8 cellular contexts compared by ENCODE assay signal in genomic region chr6:30260036-30260504, GRCh38. TPM values are rescaled to one million over a fixed set of nuclear protein-coding genes. Genes with fewer than 3 reads are reported as not detected.
DNase-seq lines count a peak whose midpoint lies in the region; ATAC-seq, FAIRE-seq and TF ChIP-seq lines count a peak whose summit lies in the region.

No MANE protein-coding gene starts in this region.

- H3K9me3 Mint-ChIP-seq in HFFc6 (no peaks in the 10 kb centered on the region), naive B cell (no peaks in the 10 kb centered on the region)

- no peak for TF ChIP-seq POLR2A in H1 (IDR thresholded peaks at IDR 0.05; ENCODE audit: control extremely low read depth in 1 of 2, low read depth in 2 of 2, low read length in 2 of 2)
- no peak for TF ChIP-seq POLR2A in thyroid gland (IDR thresholded peaks at IDR 0.05)

- H3K79me2 ChIP-seq in ACC112 (ENCODE audit: control insufficient read depth, insufficient read depth, low read length, unreplicated experiment): no peaks in the 10 kb centered on the region
- no peaks in the 10 kb centered on the region for H3K79me2 ChIP-seq in H1 (ENCODE audit: control insufficient read depth in 1 of 2, insufficient read depth in 2 of 2, low read length in 2 of 2)

- no peaks in the 10 kb centered on the region for H3K27me3 ChIP-seq in ACC112 (ENCODE audit: insufficient read depth, low read length)
- peaks cover 9 to 17% (median 13%) of the 10 kb centered on the region in 4 experiments for H3K27me3 ChIP-seq in H1 (replicated peaks in 1 of 4; ENCODE audit: control insufficient read depth in 3 of 4, extremely low read depth in 1 of 4, insufficient read depth in 3 of 4, low read length in 3 of 4)
- H3K27me3 ChIP-seq in thyroid gland: no peaks in the 10 kb centered on the region

- peak overlapping the region; percentile 85 for H3K4me3 ChIP-seq in ACC112 (ENCODE audit: low read depth, low read length)
- peak overlapping the region; percentile 64 to 86 (median 71) for H3K4me3 ChIP-seq in H1 (ENCODE audit: extremely low read depth in 1 of 4, insufficient read depth in 2 of 4, low read depth in 3 of 4, low read length in 4 of 4)
- H3K4me3 ChIP-seq in thyroid gland (replicated peaks in 1 of 3): peak overlapping the region; percentile 27 to 95 (median 73)

- H2BK5ac ChIP-seq in H1 (ENCODE audit: low read depth, low read length): no peak overlapping the region

- H3K9me3 ChIP-seq in H1 (ENCODE audit: insufficient read depth in 2 of 2, low read depth in 1 of 2, low read length in 1 of 2) (no peaks in the 10 kb centered on the region; a peak in 1 of 4 replicates), thyroid gland (no peaks in the 10 kb centered on the region)

- intact Hi-C loops in thyroid gland (cut with DNase I): no loop called here

- H3K36me3 ChIP-seq in ACC112 (ENCODE audit: insufficient read depth, low read length) (peaks cover 6% of the 10 kb centered on the region; the same call in 1 of the 2 replicates), H1 (ENCODE audit: control insufficient read depth in 2 of 4, insufficient read depth in 4 of 4, low read length in 3 of 4) (peaks cover 2 to 5% (median 4%) of the 10 kb centered on the region in 4 experiments; a peak in 6 of 8 replicates), thyroid gland (no peaks in the 10 kb centered on the region)

- peak overlapping the region; percentile 31; the same call in 1 of the 2 replicates for H3K27ac ChIP-seq in ACC112 (ENCODE audit: low read depth, low read length)
- no peak overlapping the region for H3K27ac ChIP-seq in H1 (ENCODE audit: low read depth, low read length)
- peak overlapping the region in 2 of 3 donors; percentile 69 to 70 for H3K27ac ChIP-seq in thyroid gland

- H3K56ac ChIP-seq in H1 (replicated peaks; ENCODE audit: insufficient read length, low read depth, low read length): no peak overlapping the region

- no peak overlapping the region for H2BK120ac ChIP-seq in H1 (replicated peaks; ENCODE audit: low read depth, low read length)

- H3K27me3 Mint-ChIP-seq in HFFc6 (ENCODE audit: insufficient read depth): peaks cover 13% of the 10 kb centered on the region
- H3K27me3 Mint-ChIP-seq in naive B cell: peaks cover 0 to 11% (median 0%) of the 10 kb centered on the region in 3 donors

- 0 out of 2 replicates have a peak overlapping the region, but pooled peaks have one; percentile 30 for H3K27ac Mint-ChIP-seq in HFFc6
- H3K27ac Mint-ChIP-seq in naive B cell: peak overlapping the region in 5 of 6 donors; percentile 70 to 100 (median 100)

- no peaks in the 10 kb centered on the region for H3K79me1 ChIP-seq in H1 (ENCODE audit: low read depth, low read length)

- no peak overlapping the region for H3K4ac ChIP-seq in H1 (replicated peaks; ENCODE audit: insufficient read length, low read depth, low read length)

- H4K20me1 ChIP-seq in H1 (replicated peaks in 1 of 2; ENCODE audit: control insufficient read depth in 1 of 2, insufficient read depth in 2 of 2, low read length in 2 of 2): no peaks in the 10 kb centered on the region

- no peak overlapping the region for H3K14ac ChIP-seq in H1 (ENCODE audit: insufficient read length)

- peak overlapping the region; percentile 29; the same call in 1 of the 2 replicates for H2BK15ac ChIP-seq in H1 (ENCODE audit: low read length)

- peaks cover 40% of the 10 kb centered on the region for H3K4me1 Mint-ChIP-seq in HFFc6 (ENCODE audit: low read depth)
- H3K4me1 Mint-ChIP-seq in naive B cell: peaks cover 33 to 46% (median 44%) of the 10 kb centered on the region in 3 donors

- H4K5ac ChIP-seq in H1 (ENCODE audit: insufficient read length, low read depth, low read length): no peak overlapping the region

- H3K4me2 ChIP-seq in H1 (ENCODE audit: insufficient read depth in 1 of 2, low read depth in 2 of 2, low read length in 2 of 2): peak overlapping the region; percentile 76 to 79

- POLR2A ChIA-PET in H1 (lab: Charles Lee; ENCODE audit: partially characterized antibody): interaction anchor here (1.4 kb wide), 1 partner anchor 66 kb away, joined by 7 read pairs; no protein-coding TSS in a partner anchor

- no peak overlapping the region for H3K9ac ChIP-seq in H1 (replicated peaks in 1 of 4; ENCODE audit: extremely low read depth in 1 of 4, low read depth in 3 of 4, low read length in 3 of 4)

- WGBS in H1 (ENCODE audit: extremely low coverage in 1 of 2, insufficient coverage in 1 of 2, insufficient read length in 1 of 2, insufficient replicate concordance in 2 of 2, low coverage in 1 of 2, low lambda C conversion rate in 2 of 2, missing lambda C conversion rate in 1 of 2), 2 experiments: 21% methylated on average over 33 of the region's 40 CpGs; no CpG with 5 or more reads in 1 of the 2 experiments
- WGBS in thyroid gland, 2 donors: 0 to 28% methylated on average over 5 to 15 of the region's 40 CpGs

- CTCF ChIA-PET in H1 (lab: Charles Lee; ENCODE audit: partially characterized antibody): no interaction called here

- peaks cover 8% of the 10 kb centered on the region; the same call in 1 of the 2 replicates for H3K23me2 ChIP-seq in H1 (ENCODE audit: low read depth, low read length)

- no peak overlapping the region for H3K18ac ChIP-seq in H1 (ENCODE audit: extremely low read depth, low read length)

- peak overlapping the region; percentile 87 for H3K4me3 Mint-ChIP-seq in HFFc6
- peak overlapping the region; percentile 81 to 98 (median 96) for H3K4me3 Mint-ChIP-seq in naive B cell

- no peak for TF ChIP-seq RAD21 in H1 (IDR thresholded peaks at IDR 0.05 in 1 of 2, conservative IDR thresholded peaks at IDR 0.05 in 1 of 2; ENCODE audit: low read depth in 2 of 2, low read length in 2 of 2)

- H4K8ac ChIP-seq in H1 (ENCODE audit: extremely low read depth, insufficient read depth, low read length): peak overlapping the region; percentile 89

- TF ChIP-seq EP300 in H1 (IDR thresholded peaks at IDR 0.05; ENCODE audit: borderline replicate concordance in 1 of 2, low read depth in 2 of 2, low read length in 2 of 2): no peak

- H3K23ac ChIP-seq in H1 (ENCODE audit: insufficient read length): no peak overlapping the region

- H4K91ac ChIP-seq in H1 (replicated peaks; ENCODE audit: insufficient read length, low read length): no peak overlapping the region

- no peak overlapping the region for H2BK20ac ChIP-seq in H1 (ENCODE audit: low read length)

- H2AFZ ChIP-seq in ACC112 (ENCODE audit: low read length, unreplicated experiment): peak overlapping the region; percentile 88
- peak overlapping the region; percentile 54; the same call in 1 of the 2 replicates for H2AFZ ChIP-seq in H1 (ENCODE audit: low read length)

- H3K36me3 Mint-ChIP-seq in HFFc6 (ENCODE audit: low read depth): peaks cover 17% of the 10 kb centered on the region
- H3K36me3 Mint-ChIP-seq in naive B cell: peaks cover 19 to 21% of the 10 kb centered on the region in 2 donors

- DNase-seq in HFFc6 (no peak), H1 (ENCODE audit: low read depth in 1 of 2, low spot score in 2 of 2) (peak in 1 of 2 experiments; percentile 66), naive B cell (peak; percentile 23), thyroid gland (peak; percentile 7 to 15), T1000 (lab: John Stamatoyannopoulos, UW) (no peak)
- DNase-seq in activated CD4-positive, CD25-positive, alpha-beta regulatory T cell treated with anti-CD3 and anti-CD28 coated beads, Interleukin-2, amount 50 U/mL, for 72 hours: peak; percentile 45

- H3K4me1 ChIP-seq in ACC112 (ENCODE audit: control insufficient read depth, insufficient read depth, low read length, unreplicated experiment) (peaks cover 10% of the 10 kb centered on the region), H1 (replicated peaks in 1 of 4; ENCODE audit: control insufficient read depth in 3 of 4, insufficient read depth in 4 of 4, low read length in 3 of 4) (peaks cover 0 to 8% (median 2%) of the 10 kb centered on the region in 4 experiments; a peak in 6 of 7 replicates), thyroid gland (peaks cover 3 to 7% of the 10 kb centered on the region in 2 donors)

- FAIRE-seq in H1 (lab: Jason Lieb, UNC): no peak

- no peak overlapping the region for H2BK12ac ChIP-seq in H1 (ENCODE audit: low read depth, low read length)

- peak; percentile 7 for ATAC-seq in naive B cell (ENCODE audit: low read depth in 2 of 2)
- no peak for ATAC-seq in GM21367 (IDR thresholded peaks at IDR 0.05; ENCODE audit: unreplicated experiment)

- no peak for TF ChIP-seq CTCF in HFFc6 (IDR thresholded peaks at IDR 0.05)
- TF ChIP-seq CTCF in H1 (IDR thresholded peaks at IDR 0.05; ENCODE audit: control extremely low read depth in 1 of 3, insufficient read depth in 1 of 3, low read depth in 1 of 3, low read length in 3 of 3): no peak
- peak in 1 of 6 experiments; percentile 5 for TF ChIP-seq CTCF in thyroid gland (IDR thresholded peaks at IDR 0.05)

- H2AK5ac ChIP-seq in H1 (ENCODE audit: low read depth, low read length): no peak overlapping the region

TF ChIP-seq in H1, 55 proteins besides CTCF, POLR2A, EP300 and RAD21 (continues in another document):
- TF ChIP-seq ATF2 (IDR thresholded peaks at IDR 0.05; ENCODE audit: low read length) (no peak), NRF1 (IDR thresholded peaks at IDR 0.05; ENCODE audit: low read depth, low read length) (no peak), EZH2 (IDR thresholded peaks at IDR 0.05; ENCODE audit: low read depth, low read length, severe bottlenecking) (peak; percentile 38), PHF8 (conservative IDR thresholded peaks at IDR 0.05; ENCODE audit: low read depth, low read length) (peak; percentile 38; the same call in 1 of the 2 replicates)

RNA-seq across cellular contexts. Expression of gene TRIM26, which starts 46.9 kb away (rescaled TPM):
- 10 to 100 TPM; 29.4 to 34.4 (median 32.2) TPM for total RNA-seq in HFFc6 (2021; fragmentation: NEBNext Ultra II Directional; extraction: Animal tissue kit (Norgen Biotek cat#: 25700))
- total RNA-seq in H1 (2021; fragmentation: NEBNext Ultra II Directional; extraction: Animal tissue kit (Norgen Biotek cat#: 25700)): 30.7 and 32.3 TPM in 2 replicates
- polyA plus RNA-seq in H1 (2011; rRNA removed) (21.5 and 25.8 TPM in 2 replicates), naive B cell (ENCODE audit: low read depth in 6 of 6) (10 to 100 TPM; 20.4 to 70.0 (median 48.2) TPM)
- 29.3 TPM for polyA plus RNA-seq in H1 (2011; cell fraction: cytosol; rRNA removed)
- 29.9 TPM for polyA plus RNA-seq in H1 (2011; cell fraction: nucleus; rRNA removed)
- 28.2 to 41.8 TPM (median 29.9 TPM) in 4 replicates for polyA plus RNA-seq in H1 (2012, experiment 1 of 2)
- 33.4 TPM for polyA plus RNA-seq in H1 (2012, experiment 2 of 2)
- polyA plus RNA-seq in H1 (2013, experiment 1 of 2): 17.5 TPM
- polyA plus RNA-seq in H1 (2013, experiment 2 of 2): 16.8 TPM
- 27.4 and 33.6 TPM in 2 replicates for polyA minus RNA-seq in H1 (2011; rRNA and poly(A)+ RNA removed)
- polyA minus RNA-seq in H1 (2011; cell fraction: cytosol; rRNA and poly(A)+ RNA removed): 14.1 TPM
- polyA minus RNA-seq in H1 (2011; cell fraction: nucleus; rRNA and poly(A)+ RNA removed): 21.9 TPM
- total RNA-seq in thyroid gland: 10 to 100 TPM; 52.9 to 72.2 (median 62.4) TPM

Comparison
In these comparisons a context has a peak if more than half of its experiments do, and no peak if none do; other contexts are left out.
1. DNase-seq: peak in activated CD4-positive, CD25-positive, alpha-beta regulatory T cell treated with anti-CD3 and anti-CD28 coated beads, Interleukin-2, amount 50 U/mL, for 72 hours (single experiment), naive B cell (single experiment) and thyroid gland (2 of 2); none in HFFc6 (single experiment) and T1000 (single experiment).
2. Peak in every context shown above with its lines, with median percentiles within 50 percentile points of each other: H3K4me3 ChIP-seq.